ENCODE assay signal across 7 cellular contexts in genomic region chr19:40927567-40927966, GRCh38. TPM values are rescaled to one million over a fixed set of nuclear protein-coding genes. Genes with fewer than 3 reads are reported as not detected.
"Had no signal": no experiment of that assay in that cellular context is flagged by ENCODE, and none has a peak within 500 bp of the region (broad histone marks: within the 10 kb centered on the region; RNA-seq: fewer than 3 reads in every experiment).

No MANE protein-coding gene starts in this region.

- H3K27ac ChIP-seq: HL-60 had no signal

- ATAC-seq: GM23338, HepG2 had no signal

- DNase-seq: H9, HCEC 1CT had no signal

- H3K4me3 ChIP-seq: GM23338 had no signal

RNA-seq across cellular contexts. Expression of gene CYP2A7, which starts 45.5 kb away (rescaled TPM):
- total RNA-seq: GM23338, H1, H9, HepG2, HT1080 had no signal
